In genomic region chr2:177618270-177619253, GRCh38 we compare ENCODE assay signal across 1 cellular context.
TF ChIP-seq lines count a peak whose summit lies in the region.

No MANE protein-coding gene starts in this region.

TF ChIP-seq in HepG2, 621 proteins besides CTCF, POLR2A, EP300 and RAD21 (continued from another document and continues in another):
- peak; percentile 79 for TF ChIP-seq ZBTB40 (IDR thresholded peaks at IDR 0.05)
- peak; percentile 88 for TF ChIP-seq ZBTB40 (CRISPR knock-in tag; IDR thresholded peaks at IDR 0.05)
- peak; percentile 89 for TF ChIP-seq ARID2 (CRISPR knock-in tag; IDR thresholded peaks at IDR 0.05; ENCODE audit: borderline replicate concordance)
- peak; percentile 89 for TF ChIP-seq PHF20 (CRISPR knock-in tag; IDR thresholded peaks at IDR 0.05)
- no peak for TF ChIP-seq NR2F2 (IDR thresholded peaks at IDR 0.05; ENCODE audit: borderline replicate concordance, low read depth)
- TF ChIP-seq UBTF (CRISPR knock-in tag; IDR thresholded peaks at IDR 0.05), result peak; percentile 63
- 0 out of 2 replicates have a peak, but pooled peaks have one; percentile 39 for TF ChIP-seq ATF7-NPFF (CRISPR knock-in tag; IDR thresholded peaks at IDR 0.05; ENCODE audit: low read depth)
- peak; percentile 58; the same call in 1 of the 2 replicates for TF ChIP-seq CCDC6 (CRISPR knock-in tag; IDR thresholded peaks at IDR 0.05)
- TF ChIP-seq POLR2AphosphoS5 (IDR thresholded peaks at IDR 0.05; ENCODE audit: low read depth, low read length), result peak; percentile 97
- TF ChIP-seq ZNF543 (CRISPR knock-in tag; IDR thresholded peaks at IDR 0.05), result peak; percentile 93
- peak; percentile 46 for TF ChIP-seq WIZ (CRISPR knock-in tag; IDR thresholded peaks at IDR 0.05)
- peak; percentile 88 for TF ChIP-seq POGK (CRISPR knock-in tag; conservative IDR thresholded peaks at IDR 0.05)
- TF ChIP-seq HNRNPL (IDR thresholded peaks at IDR 0.05; ENCODE audit: low read depth, low read length), result peak; percentile 49; the same call in 1 of the 2 replicates
- TF ChIP-seq NCOA1 (CRISPR knock-in tag; IDR thresholded peaks at IDR 0.05), result 0 out of 2 replicates have a peak, but pooled peaks have one; percentile 61
- 0 out of 2 replicates have a peak, but pooled peaks have one; percentile 17 for TF ChIP-seq ZNF570 (CRISPR knock-in tag; IDR thresholded peaks at IDR 0.05; ENCODE audit: borderline replicate concordance)
- no peak for TF ChIP-seq SATB2 (CRISPR knock-in tag; IDR thresholded peaks at IDR 0.05)
- 0 out of 2 replicates have a peak, but pooled peaks have one; percentile 40 for TF ChIP-seq HDAC2 (CRISPR knock-in tag; IDR thresholded peaks at IDR 0.05)
- peak; percentile 57; the same call in 1 of the 2 replicates for TF ChIP-seq GZF1 (CRISPR knock-in tag; IDR thresholded peaks at IDR 0.05)
- TF ChIP-seq HHEX (CRISPR knock-in tag; IDR thresholded peaks at IDR 0.05), result no peak
- peak; percentile 82; the same call in 1 of the 2 replicates for TF ChIP-seq ZNF251 (CRISPR knock-in tag; IDR thresholded peaks at IDR 0.05)
- peak; percentile 78 for TF ChIP-seq RBFOX2 (IDR thresholded peaks at IDR 0.05; ENCODE audit: low read depth, low read length)
- TF ChIP-seq ZMYM4 (CRISPR knock-in tag; IDR thresholded peaks at IDR 0.05), result peak; percentile 37
- no peak for TF ChIP-seq ZNF577 (CRISPR knock-in tag; IDR thresholded peaks at IDR 0.05; ENCODE audit: borderline replicate concordance, low read depth)
- peak; percentile 34; the same call in 1 of the 2 replicates for TF ChIP-seq FOXA3 (CRISPR knock-in tag; IDR thresholded peaks at IDR 0.05)
- TF ChIP-seq SOX5 (CRISPR knock-in tag; IDR thresholded peaks at IDR 0.05; ENCODE audit: borderline replicate concordance), result peak; percentile 53; the same call in 1 of the 2 replicates
- peak; percentile 88 for TF ChIP-seq PHF8 (CRISPR knock-in tag; IDR thresholded peaks at IDR 0.05)
- TF ChIP-seq MXI1 (IDR thresholded peaks at IDR 0.05; ENCODE audit: borderline replicate concordance, low read depth, low read length), result peak; percentile 91; the same call in 2 of the 3 replicates
- TF ChIP-seq MYC (CRISPR knock-in tag; IDR thresholded peaks at IDR 0.05; ENCODE audit: borderline replicate concordance), result peak; percentile 50; the same call in 1 of the 2 replicates
- TF ChIP-seq ZNF30 (CRISPR knock-in tag; IDR thresholded peaks at IDR 0.05), result peak; percentile 87; the same call in 1 of the 2 replicates
- no peak; the same call in 1 of the 2 replicates for TF ChIP-seq MTERF4 (CRISPR knock-in tag; IDR thresholded peaks at IDR 0.05)
- peak; percentile 77; the same call in 1 of the 2 replicates for TF ChIP-seq NAIF1 (CRISPR knock-in tag; IDR thresholded peaks at IDR 0.05; ENCODE audit: borderline replicate concordance)
- TF ChIP-seq KDM2A (CRISPR knock-in tag; IDR thresholded peaks at IDR 0.05; ENCODE audit: borderline replicate concordance, low read depth), result peak; percentile 95
- no peak; the same call in 1 of the 2 replicates for TF ChIP-seq ZNF3 (CRISPR knock-in tag; IDR thresholded peaks at IDR 0.05)
- peak; percentile 67; the same call in 1 of the 2 replicates for TF ChIP-seq TFAP4 (IDR thresholded peaks at IDR 0.05; ENCODE audit: borderline replicate concordance, low read depth)
- peak; percentile 75 for TF ChIP-seq XRCC5 (optimal IDR thresholded peaks at IDR 0.05; ENCODE audit: low read length)
- TF ChIP-seq ZNF274 (CRISPR knock-in tag; IDR thresholded peaks at IDR 0.05), result peak; percentile 83
- no peak for TF ChIP-seq NFIC (IDR thresholded peaks at IDR 0.05; ENCODE audit: low read length)
- peak; percentile 19; the same call in 1 of the 2 replicates for TF ChIP-seq RCOR2 (CRISPR knock-in tag; IDR thresholded peaks at IDR 0.05)
- peak; percentile 82; the same call in 1 of the 2 replicates for TF ChIP-seq YEATS2 (CRISPR knock-in tag; IDR thresholded peaks at IDR 0.05; ENCODE audit: borderline replicate concordance)
- TF ChIP-seq ZBTB44 (CRISPR knock-in tag; IDR thresholded peaks at IDR 0.05), result no peak
- TF ChIP-seq ZNF839 (CRISPR knock-in tag; IDR thresholded peaks at IDR 0.05; ENCODE audit: borderline replicate concordance), result peak; percentile 100
- TF ChIP-seq NFKBIZ (CRISPR knock-in tag; IDR thresholded peaks at IDR 0.05), result peak; percentile 66
